In the genomic region with DNA sequence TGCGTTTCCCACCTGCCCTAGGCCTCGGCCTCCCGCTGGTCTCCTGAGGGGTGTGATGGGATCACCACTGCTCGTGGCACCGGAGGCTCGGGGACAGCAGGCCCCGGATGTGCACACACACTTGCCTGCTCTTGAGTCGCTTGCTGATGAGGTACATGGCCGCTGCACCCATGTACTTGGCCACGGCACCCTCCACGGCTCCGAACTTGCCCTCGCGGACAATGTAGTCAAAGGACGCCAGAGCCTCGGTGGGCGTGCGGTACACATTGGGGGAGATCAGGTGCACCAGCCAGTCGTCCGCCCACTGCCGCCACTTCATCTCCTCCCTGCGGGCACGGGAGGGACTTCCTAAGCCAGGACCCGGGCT, we compare ENCODE assay signal across 15 cellular contexts. TPM values are rescaled to one million over a fixed set of nuclear protein-coding genes. Genes with fewer than 3 reads are reported as not detected.
DNase-seq lines count a peak whose midpoint lies in the region; ATAC-seq, FAIRE-seq and TF ChIP-seq lines count a peak whose summit lies in the region.
"Had no signal": no experiment of that assay in that cellular context is flagged by ENCODE, and none has a peak within 500 bp of the region (broad histone marks: within the 10 kb centered on the region; RNA-seq: fewer than 3 reads in every experiment).

No MANE protein-coding gene starts in this region.

- intact Hi-C loops in heart left ventricle (cut with DNase I) = no loop called here
- intact Hi-C loops in cardiac septum (cut with DNase I) = no loop called here
- intact Hi-C loops in kidney (cut with DNase I) = no loop called here
- intact Hi-C loops in aorta (cut with DNase I) = no loop called here

- H3K36me3 ChIP-seq in heart left ventricle (peaks cover 0 to 50% (median 46%) of the 10 kb centered on the region in 9 donors), kidney (ENCODE audit: control insufficient read depth in 1 of 2, insufficient read depth in 2 of 2, low read length in 2 of 2) (peaks cover 7 to 19% of the 10 kb centered on the region in 2 donors), aorta (ENCODE audit: control insufficient read depth in 1 of 2, insufficient read depth in 2 of 2, low read length in 1 of 2) (peaks cover 0 to 1% of the 10 kb centered on the region in 2 donors)

- WGBS in heart left ventricle, 4 donors = 92 to 95% (median 94%) methylated on average over 23 to 24 of the region's 24 CpGs
- WGBS in aorta, 2 donors = 93 to 94% methylated on average over 24 of the region's 24 CpGs

- TF ChIP-seq POLR2A in heart left ventricle (IDR thresholded peaks at IDR 0.05) = no peak

- no peak for FAIRE-seq in kidney (lab: Jason Lieb, UNC)
- FAIRE-seq: A204.1, GM18507 had no signal

- DNase-seq in heart left ventricle (peak in 3 of 5 donors; percentile 18 to 56 (median 25)), cardiac septum (ENCODE audit: low spot score) (no peak), kidney (peak; percentile 71), aorta (peak; percentile 40 to 76), NCI-H1092 (lab: John Stamatoyannopoulos, UW) (no peak)
- DNase-seq: MG63, NCI-H187 treated with DMSO at 0.1 percent for 48 hours, NCI-H446, NCI-H748 treated with DMSO at 0.1 percent for 48 hours, PC-3 had no signal

- H3K4me1 ChIP-seq in heart left ventricle = peaks cover 0 to 30% (median 25%) of the 10 kb centered on the region in 12 donors
- H3K4me1 ChIP-seq in kidney (ENCODE audit: control insufficient read depth in 1 of 2, insufficient read depth in 1 of 2, low read depth in 1 of 2, low read length in 2 of 2) = peaks cover 7 to 8% of the 10 kb centered on the region in 2 donors
- no peaks in the 10 kb centered on the region for H3K4me1 ChIP-seq in aorta (ENCODE audit: control insufficient read depth in 1 of 2, insufficient read depth in 2 of 2, low read length in 2 of 2)

- no peaks in the 10 kb centered on the region for H3K27me3 ChIP-seq in heart left ventricle
- H3K27me3 ChIP-seq in aorta (ENCODE audit: control insufficient read depth in 1 of 2, insufficient read depth in 2 of 2, low read length in 1 of 2) = no peaks in the 10 kb centered on the region
- H3K27me3 ChIP-seq: MG63 had no signal

- H3K27ac ChIP-seq in heart left ventricle (no peak overlapping the region), kidney (ENCODE audit: low read depth in 2 of 2, low read length in 2 of 2) (no peak overlapping the region), aorta (ENCODE audit: low read depth in 1 of 2, low read length in 2 of 2) (no peak overlapping the region)

- ATAC-seq in heart left ventricle (no peak), aorta (ENCODE audit: low FRiP score) (no peak), HG02970 (IDR thresholded peaks at IDR 0.05; ENCODE audit: low FRiP score, unreplicated experiment) (no peak)
- ATAC-seq: PC-3 had no signal

- H3K4me3 ChIP-seq in heart left ventricle (no peak overlapping the region), kidney (ENCODE audit: low read length in 2 of 2) (no peak overlapping the region), aorta (ENCODE audit: low read length in 2 of 2) (no peak overlapping the region)
- H3K4me3 ChIP-seq: MG63 had no signal

- no peak for TF ChIP-seq CTCF in heart left ventricle (IDR thresholded peaks at IDR 0.05)
- no peak for TF ChIP-seq CTCF in kidney (IDR thresholded peaks at IDR 0.05; ENCODE audit: borderline replicate concordance, extremely low read depth, insufficient read depth)

- no peak overlapping the region for H3K9ac ChIP-seq in kidney (ENCODE audit: low read length in 2 of 2)

- H3K9me3 ChIP-seq in heart left ventricle = no peaks in the 10 kb centered on the region
- no peaks in the 10 kb centered on the region for H3K9me3 ChIP-seq in kidney (ENCODE audit: control insufficient read depth in 1 of 2, low read length in 2 of 2)
- no peaks in the 10 kb centered on the region for H3K9me3 ChIP-seq in aorta (ENCODE audit: control insufficient read depth, low read length)
- H3K9me3 ChIP-seq: Caco-2, MG63 had no signal

RNA-seq across cellular contexts. Expression of a gene that starts 4.7 kb away (rescaled TPM):
- 100 to 1,000 TPM; 116 to 166 (median 139) TPM for total RNA-seq in heart left ventricle
- polyA plus RNA-seq in heart left ventricle = 100 to 1,000 TPM; 143 to 179 TPM
- 136 TPM for total RNA-seq in cardiac septum
- 64.1 TPM for total RNA-seq in kidney
- polyA plus RNA-seq in kidney (ENCODE audit: insufficient read depth, low read depth, low replicate concordance) = 117 TPM
- total RNA-seq in aorta = 10 to 100 TPM; 37.1 to 38.5 TPM
- 10 to 100 TPM; 29.9 to 56.2 TPM for polyA plus RNA-seq in aorta

RNA-seq across cellular contexts. Expression of a gene that starts 26.5 kb away (rescaled TPM):
- 1 to 10 TPM in 1 of 9 donors, not detected in 8; 5.8 TPM for total RNA-seq in heart left ventricle
- polyA plus RNA-seq in heart left ventricle = 1 to 10 TPM in 1 of 2 donors, not detected in 1; 1.1 TPM
- total RNA-seq in cardiac septum = 2.0 TPM
- total RNA-seq in kidney = 198 TPM
- polyA plus RNA-seq in kidney (ENCODE audit: insufficient read depth, low read depth, low replicate concordance) = 8.2 TPM
- 1 to 10 TPM in 1 of 2 donors, under 1 TPM in 1; 0.84 to 1.1 TPM for total RNA-seq in aorta
- polyA plus RNA-seq in aorta = 1 to 10 TPM in 1 of 2 donors, under 1 TPM in 1; 0.90 to 5.6 TPM
- total RNA-seq: Caco-2, H7 had no signal

RNA-seq across cellular contexts. Expression of a gene that starts 37.3 kb away (rescaled TPM):
- total RNA-seq in heart left ventricle (100 to 1,000 TPM in 2 of 9 donors, 10 to 100 TPM in 7; 29.9 to 280 (median 46.4) TPM), cardiac septum (65.7 TPM), kidney (55.6 TPM), aorta (10 to 100 TPM; 46.7 to 54.3 TPM)
- polyA plus RNA-seq in heart left ventricle (100 to 1,000 TPM in 1 of 2 donors, 10 to 100 TPM in 1; 47.3 to 122 TPM), kidney (ENCODE audit: insufficient read depth, low read depth, low replicate concordance) (192 TPM), aorta (100 to 1,000 TPM; 164 to 278 TPM)

RNA-seq across cellular contexts. Expression of a gene that starts 54.8 kb away (rescaled TPM):
- 10 to 100 TPM in 3 of 9 donors, 1 to 10 TPM in 6; 3.2 to 15.1 (median 6.7) TPM for total RNA-seq in heart left ventricle
- 1 to 10 TPM; 1.7 to 8.8 TPM for polyA plus RNA-seq in heart left ventricle
- total RNA-seq in cardiac septum = 5.6 TPM
- total RNA-seq in kidney = 24.9 TPM
- polyA plus RNA-seq in kidney (ENCODE audit: insufficient read depth, low read depth, low replicate concordance) = 20.4 TPM
- 10 to 100 TPM; 16.3 to 40.9 TPM for total RNA-seq in aorta
- 10 to 100 TPM in 1 of 2 donors, 1 to 10 TPM in 1; 9.8 to 14.3 TPM for polyA plus RNA-seq in aorta

RNA-seq across cellular contexts. Expression of a gene that starts 55.7 kb away (rescaled TPM):
- total RNA-seq in heart left ventricle = 1 to 10 TPM; 3.5 to 8.9 (median 7.2) TPM
- 1 to 10 TPM; 4.0 to 5.0 TPM for polyA plus RNA-seq in heart left ventricle
- 6.2 TPM for total RNA-seq in cardiac septum
- total RNA-seq in kidney = 12.3 TPM
- 9.7 TPM for polyA plus RNA-seq in kidney (ENCODE audit: insufficient read depth, low read depth, low replicate concordance)
- total RNA-seq in aorta = 10 to 100 TPM in 1 of 2 donors, 1 to 10 TPM in 1; 5.4 to 10.4 TPM
- 1 to 10 TPM; 7.0 to 8.9 TPM for polyA plus RNA-seq in aorta

Comparison
In these comparisons a context has a peak if more than half of its experiments do, and no peak if none do; other contexts are left out.
1. DNase-seq: peak in heart left ventricle (3 of 5), kidney (single experiment) and aorta (2 of 2); none in cardiac septum (single experiment) and NCI-H1092 (single experiment).
2. RNA of a gene that starts 26.5 kb away (total RNA-seq): 198 TPM in kidney (single experiment); 2.0 TPM in cardiac septum (single experiment), 0.84 to 1.1 TPM in aorta and 5.8 TPM in heart left ventricle; every median in the first group is over 10 times any median in the second.